In genomic region chr2:74532222-74532621, GRCh38 we compare ENCODE assay signal across 1 cellular context.
TF ChIP-seq lines count a peak whose summit lies in the region.

No MANE protein-coding gene starts in this region.

TF ChIP-seq in endothelial cell of umbilical vein, 7 proteins besides CTCF, POLR2A, EP300 and RAD21:
- TF ChIP-seq FOS (IDR thresholded peaks at IDR 0.05; ENCODE audit: borderline replicate concordance, insufficient read depth, low read length) (no peak), JUN (IDR thresholded peaks at IDR 0.05; ENCODE audit: borderline replicate concordance, insufficient read depth, insufficient read length, low read depth) (no peak), MYC (IDR thresholded peaks at IDR 0.05; ENCODE audit: low read depth, low read length) (no peak), GATA2 (IDR thresholded peaks at IDR 0.05; ENCODE audit: insufficient read depth, insufficient read length, low read depth, low read length) (no peak), POLR2AphosphoS5 (IDR thresholded peaks at IDR 0.05; ENCODE audit: insufficient read depth, low read depth, low read length) (no peak), MAX (IDR thresholded peaks at IDR 0.05; ENCODE audit: insufficient read depth, insufficient read length) (no peak), EZH2 (IDR thresholded peaks at IDR 0.05; ENCODE audit: borderline replicate concordance, low read depth, low read length, severe bottlenecking) (no peak)
